In the genomic region with DNA sequence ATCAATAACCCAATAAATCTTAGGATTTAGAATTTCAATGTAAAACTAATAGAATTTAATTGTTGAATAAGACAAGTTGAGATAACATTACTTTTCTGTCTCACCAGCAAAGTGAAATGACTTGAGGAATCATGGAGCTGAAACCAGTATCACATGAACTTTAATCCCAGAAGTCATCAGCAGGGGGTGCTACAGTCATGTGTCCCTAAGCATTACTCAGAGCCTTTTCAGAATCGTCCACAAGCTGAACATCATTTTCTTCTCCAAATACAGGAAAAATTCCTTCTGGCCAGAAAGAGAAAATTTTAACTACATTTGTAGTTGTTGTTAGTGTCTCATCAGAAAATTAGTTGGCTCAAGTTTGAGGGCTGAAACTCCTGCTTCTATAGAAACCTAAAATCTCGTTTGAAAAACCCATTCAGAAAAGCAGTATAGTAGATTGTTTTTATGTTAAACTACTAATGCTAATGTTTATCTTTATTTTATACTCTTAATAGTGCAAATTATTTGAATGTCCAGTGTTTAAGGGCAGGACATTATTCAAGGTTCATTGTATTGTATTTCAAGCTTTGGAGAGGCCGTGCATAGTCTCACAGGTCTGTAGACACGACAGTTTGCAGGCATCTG, we compare ENCODE assay signal across 8 cellular contexts.
DNase-seq lines count a peak whose midpoint lies in the region; ATAC-seq, FAIRE-seq and TF ChIP-seq lines count a peak whose summit lies in the region.

No MANE protein-coding gene starts in this region.

- H3K9me3 ChIP-seq in HCT116 (ENCODE audit: control insufficient read depth in 1 of 2, insufficient read depth in 1 of 2, low read depth in 1 of 2, low read length in 2 of 2) (no peaks in the 10 kb centered on the region), adipocyte (ENCODE audit: control insufficient read depth, low read length) (no peaks in the 10 kb centered on the region)

- H3K27ac ChIP-seq in HCT116 (ENCODE audit: low read depth, low read length), result no peak overlapping the region

- H3K4me2 ChIP-seq in HCT116 (ENCODE audit: low read length), result no peak overlapping the region

- no peak for FAIRE-seq in urothelium cell line (lab: Jason Lieb, UNC)

- ATAC-seq in left cardiac atrium (peak in 1 of 2 donors; percentile 57), left ventricle myocardium superior (no peak), HCT116 (peak; percentile 69; the same call in 1 of the 2 replicates)

- no peaks in the 10 kb centered on the region for H3K79me2 ChIP-seq in HCT116 (ENCODE audit: insufficient read depth, low read length)

- H2AFZ ChIP-seq in HCT116 (ENCODE audit: low read depth, low read length, poor library complexity, severe bottlenecking), result peak overlapping the region; percentile 3

- no peak overlapping the region for H3K9ac ChIP-seq in HCT116 (ENCODE audit: low read length)
- H3K9ac ChIP-seq in adipocyte (ENCODE audit: low read length), result no peak overlapping the region

- no TSS peak for BruUV-seq in HCT116 (replicated peaks; lab: Mats Ljungman, UMichigan)

- TF ChIP-seq CTCF in HCT116 (IDR thresholded peaks at IDR 0.05 in 2 of 3, conservative IDR thresholded peaks at IDR 0.05 in 1 of 3; ENCODE audit: borderline replicate concordance in 1 of 3, insufficient read depth in 1 of 3, low read depth in 2 of 3, low read length in 2 of 3), result peak; percentile 52 to 72 (median 60); a peak in 5 of 6 replicates

- RAD21 ChIA-PET in HCT116 (lab: Charles Lee; ENCODE audit: low non-redundant PET in 1 of 2, low total read pairs in 2 of 2, uncharacterized antibody in 2 of 2, unreplicated experiment in 2 of 2), result interaction anchor here (0.7 to 1.1 kb wide), 3 partner anchors 410 to 550 kb away, joined by 3 read pairs; no protein-coding TSS in a partner anchor

- DNase-seq in left cardiac atrium (peak; percentile 22), left ventricle myocardium superior (no peak), HCT116 (ENCODE audit: low read depth, low spot score) (peak; percentile 39), MV-4-11 (lab: John Stamatoyannopoulos, UW) (peak; percentile 10), adipocyte (ENCODE audit: low read depth) (peak; percentile 81), iPS DF 4.7 (ENCODE audit: extremely low read depth, low spot score) (peak; percentile 60), urothelium cell line (ENCODE audit: low spot score) (peak; percentile 21)
- DNase-seq in stimulated activated CD4-positive, alpha-beta T cell treated with anti-CD3 and anti-CD28 coated beads, Interleukin-4, amount 100 ng/mL, for 4 hours, result no peak

- intact Hi-C loops in left cardiac atrium (cut with DNase I) (no loop called here), left ventricle myocardium superior (cut with micrococcal nuclease) (no loop called here), HCT116 (cut with micrococcal nuclease) (loop anchor here (1.0 to 10.0 kb wide), 2 partner anchors 410 to 798 kb away; no protein-coding TSS in a partner anchor)

- no peaks in the 10 kb centered on the region for H3K9me2 ChIP-seq in HCT116 (ENCODE audit: insufficient read depth)

- peak; percentile 71 for TF ChIP-seq RAD21 in HCT116 (IDR thresholded peaks at IDR 0.05; ENCODE audit: low read depth)

- H3K4me3 ChIP-seq in HCT116 (replicated peaks in 1 of 2; ENCODE audit: low read depth in 1 of 2, low read length in 2 of 2) (no peak overlapping the region), adipocyte (ENCODE audit: low read length) (no peak overlapping the region)

- CTCF ChIA-PET in HCT116 (lab: Charles Lee), result interaction anchor here (0.5 to 2.3 kb wide), 13 partner anchors 10 to 1331 kb away, joined by 3 to 31 read pairs (median 5); no protein-coding TSS in a partner anchor

- H3K4me1 ChIP-seq in HCT116 (ENCODE audit: control insufficient read depth in 1 of 2, insufficient read depth in 2 of 2, low read length in 2 of 2) (no peaks in the 10 kb centered on the region), adipocyte (ENCODE audit: control insufficient read depth, insufficient read depth, low read length) (no peaks in the 10 kb centered on the region)

- TF ChIP-seq POLR2A in HCT116 (IDR thresholded peaks at IDR 0.05; ENCODE audit: borderline replicate concordance, extremely low read depth, insufficient read depth, insufficient read length), result no peak

- H4K20me1 ChIP-seq in HCT116 (ENCODE audit: insufficient read depth), result no peaks in the 10 kb centered on the region

- no peaks in the 10 kb centered on the region for H3K36me3 ChIP-seq in HCT116 (ENCODE audit: control insufficient read depth in 1 of 2, insufficient read depth in 2 of 2, low read length in 2 of 2)
- no peaks in the 10 kb centered on the region for H3K36me3 ChIP-seq in adipocyte (ENCODE audit: control insufficient read depth, insufficient read depth, low read length, severe bottlenecking)

- POLR2A ChIA-PET in HCT116 (lab: Charles Lee), result no interaction called here

- no peaks in the 10 kb centered on the region for H3K27me3 ChIP-seq in HCT116 (ENCODE audit: insufficient read depth, low read length)
- no peaks in the 10 kb centered on the region for H3K27me3 ChIP-seq in adipocyte (replicated peaks; ENCODE audit: control insufficient read depth, insufficient read depth, low read length)

TF ChIP-seq in HCT116, 20 proteins besides CTCF, POLR2A, EP300 and RAD21:
- TF ChIP-seq CBX3 (IDR thresholded peaks at IDR 0.05; ENCODE audit: low read depth) (no peak), EZH2 (IDR thresholded peaks at IDR 0.05) (no peak), ELF1 (IDR thresholded peaks at IDR 0.05; ENCODE audit: borderline replicate concordance, low read depth) (no peak), REST (IDR thresholded peaks at IDR 0.05; ENCODE audit: low read depth) (no peak), ZNF274 (IDR thresholded peaks at IDR 0.05; ENCODE audit: low read depth, low read length) (no peak), SP1 (IDR thresholded peaks at IDR 0.05; ENCODE audit: low read depth) (no peak), FOSL1 (IDR thresholded peaks at IDR 0.05; ENCODE audit: low read depth) (no peak), TCF7L2 (IDR thresholded peaks at IDR 0.05; ENCODE audit: borderline replicate concordance, extremely low read depth, insufficient read depth, insufficient read length) (no peak), ZFX (IDR thresholded peaks at IDR 0.05) (no peak), ATF3 (IDR thresholded peaks at IDR 0.05) (no peak), YY1 (IDR thresholded peaks at IDR 0.05; ENCODE audit: extremely low read depth, insufficient replicate concordance, low read depth, low read length) (no peak), SIN3A (IDR thresholded peaks at IDR 0.05; ENCODE audit: low read depth) (no peak), CEBPB (IDR thresholded peaks at IDR 0.05; ENCODE audit: low read depth) (no peak), JUND (IDR thresholded peaks at IDR 0.05) (no peak), MAX (IDR thresholded peaks at IDR 0.05) (no peak), EGR1 (IDR thresholded peaks at IDR 0.05; ENCODE audit: low read depth) (no peak), SRF (IDR thresholded peaks at IDR 0.05; ENCODE audit: low read depth) (no peak)
- TF ChIP-seq, protein P1, sequence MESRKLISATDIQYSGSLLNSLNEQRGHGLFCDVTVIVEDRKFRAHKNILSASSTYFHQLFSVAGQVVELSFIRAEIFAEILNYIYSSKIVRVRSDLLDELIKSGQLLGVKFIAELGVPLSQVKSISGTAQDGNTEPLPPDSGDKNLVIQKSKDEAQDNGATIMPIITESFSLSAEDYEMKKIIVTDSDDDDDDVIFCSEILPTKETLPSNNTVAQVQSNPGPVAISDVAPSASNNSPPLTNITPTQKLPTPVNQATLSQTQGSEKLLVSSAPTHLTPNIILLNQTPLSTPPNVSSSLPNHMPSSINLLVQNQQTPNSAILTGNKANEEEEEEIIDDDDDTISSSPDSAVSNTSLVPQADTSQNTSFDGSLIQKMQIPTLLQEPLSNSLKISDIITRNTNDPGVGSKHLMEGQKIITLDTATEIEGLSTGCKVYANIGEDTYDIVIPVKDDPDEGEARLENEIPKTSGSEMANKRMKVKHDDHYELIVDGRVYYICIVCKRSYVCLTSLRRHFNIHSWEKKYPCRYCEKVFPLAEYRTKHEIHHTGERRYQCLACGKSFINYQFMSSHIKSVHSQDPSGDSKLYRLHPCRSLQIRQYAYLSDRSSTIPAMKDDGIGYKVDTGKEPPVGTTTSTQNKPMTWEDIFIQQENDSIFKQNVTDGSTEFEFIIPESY (IDR thresholded peaks at IDR 0.05; ENCODE audit: extremely low read depth, insufficient replicate concordance, low read length), result no peak

Comparison
In these comparisons a context has a peak if more than half of its experiments do, and no peak if none do; other contexts are left out.
1. DNase-seq: peak in left cardiac atrium (single experiment), HCT116 (single experiment), MV-4-11 (single experiment), adipocyte (single experiment), iPS DF 4.7 (single experiment) and urothelium cell line (single experiment); none in left ventricle myocardium superior (single experiment) and stimulated activated CD4-positive, alpha-beta T cell treated with anti-CD3 and anti-CD28 coated beads, Interleukin-4, amount 100 ng/mL, for 4 hours (0 of 2).